In genomic region chr2:69789762-69790600, GRCh38 we compare ENCODE assay signal across 1 cellular context.
TF ChIP-seq lines count a peak whose summit lies in the region.

No MANE protein-coding gene starts in this region.

TF ChIP-seq in GM12878, 131 proteins besides CTCF, POLR2A, EP300 and RAD21 (continued from another document and continues in another):
- no peak for TF ChIP-seq ZNF687 (IDR thresholded peaks at IDR 0.05)
- TF ChIP-seq STAT3 (IDR thresholded peaks at IDR 0.05; ENCODE audit: low read depth, low read length), result no peak
- TF ChIP-seq YY1 (IDR thresholded peaks at IDR 0.05; ENCODE audit: low read depth, low read length), result peak; percentile 56; the same call in 1 of the 2 replicates
- TF ChIP-seq MXI1 (IDR thresholded peaks at IDR 0.05; ENCODE audit: low read depth, low read length), result 0 out of 2 replicates have a peak, but pooled peaks have one; percentile 57
- no peak for TF ChIP-seq MTA2 (IDR thresholded peaks at IDR 0.05; ENCODE audit: low read depth)
- peak; percentile 51; the same call in 1 of the 2 replicates for TF ChIP-seq ZNF384 (IDR thresholded peaks at IDR 0.05; ENCODE audit: borderline replicate concordance, low read depth, low read length)
- 0 out of 2 replicates have a peak, but pooled peaks have one; percentile 27 for TF ChIP-seq TCF12 (IDR thresholded peaks at IDR 0.05; ENCODE audit: low read depth, low read length)
- 0 out of 2 replicates have a peak, but pooled peaks have one; percentile 64 for TF ChIP-seq ASH2L (IDR thresholded peaks at IDR 0.05; ENCODE audit: borderline replicate concordance, low read depth)
- no peak for TF ChIP-seq CREB1 (IDR thresholded peaks at IDR 0.05; ENCODE audit: low read depth)
- no peak for TF ChIP-seq NFYA (IDR thresholded peaks at IDR 0.05; ENCODE audit: borderline replicate concordance, low read depth, low read length)
- TF ChIP-seq EZH2 (IDR thresholded peaks at IDR 0.05; ENCODE audit: borderline replicate concordance, control insufficient read depth, low read depth, low read length), result no peak
- no peak for TF ChIP-seq NFXL1 (IDR thresholded peaks at IDR 0.05; ENCODE audit: borderline replicate concordance)
- peak; percentile 21 for TF ChIP-seq E2F8 (IDR thresholded peaks at IDR 0.05; ENCODE audit: low read depth, partially characterized antibody)
- TF ChIP-seq PBX3 (IDR thresholded peaks at IDR 0.05; ENCODE audit: insufficient replicate concordance, low read depth, low read length), result no peak
- peak; percentile 41; the same call in 1 of the 2 replicates for TF ChIP-seq RELB (IDR thresholded peaks at IDR 0.05; ENCODE audit: low read depth)
- TF ChIP-seq RCOR1 (conservative IDR thresholded peaks at IDR 0.05; ENCODE audit: low read depth, low read length), result no peak
- TF ChIP-seq RUNX3 (IDR thresholded peaks at IDR 0.05; ENCODE audit: low read length), result peak; percentile 38
- no peak for TF ChIP-seq BHLHE40 (IDR thresholded peaks at IDR 0.05; ENCODE audit: borderline replicate concordance in 1 of 2, low read depth in 2 of 2, low read length in 1 of 2)
- TF ChIP-seq ZNF207 (IDR thresholded peaks at IDR 0.05; ENCODE audit: borderline replicate concordance), result no peak
- no peak for TF ChIP-seq KLF5 (IDR thresholded peaks at IDR 0.05; ENCODE audit: partially characterized antibody)
- TF ChIP-seq BMI1 (IDR thresholded peaks at IDR 0.05; ENCODE audit: borderline replicate concordance), result peak; percentile 98
- TF ChIP-seq STAT1 (conservative IDR thresholded peaks at IDR 0.05), result no peak
- no peak for TF ChIP-seq LARP7 (IDR thresholded peaks at IDR 0.05)
- TF ChIP-seq USF1 (IDR thresholded peaks at IDR 0.05; ENCODE audit: borderline replicate concordance, extremely low read length, insufficient read depth, low read depth, low read length), result no peak
- no peak for TF ChIP-seq RAD51 (IDR thresholded peaks at IDR 0.05)
- TF ChIP-seq PAX8 (IDR thresholded peaks at IDR 0.05), result no peak
- no peak for TF ChIP-seq RB1 (IDR thresholded peaks at IDR 0.05; ENCODE audit: borderline replicate concordance)
- no peak for TF ChIP-seq PRDM15 (CRISPR knock-in tag; IDR thresholded peaks at IDR 0.05)
- TF ChIP-seq ZNF274 (IDR thresholded peaks at IDR 0.05; ENCODE audit: insufficient read depth, insufficient read length), result no peak
- TF ChIP-seq SREBF1 (IDR thresholded peaks at IDR 0.05; ENCODE audit: low read length), result no peak
- no peak for TF ChIP-seq KDM1A (IDR thresholded peaks at IDR 0.05; ENCODE audit: borderline replicate concordance)
- TF ChIP-seq ATF3 (IDR thresholded peaks at IDR 0.05; ENCODE audit: borderline replicate concordance, extremely low read depth, low read depth, low read length), result no peak
- TF ChIP-seq NFIC (IDR thresholded peaks at IDR 0.05; ENCODE audit: low read depth, low read length), result peak; percentile 55
- no peak for TF ChIP-seq SIX5 (IDR thresholded peaks at IDR 0.05; ENCODE audit: low read depth, low read length, severe bottlenecking)
- TF ChIP-seq RFX5 (IDR thresholded peaks at IDR 0.05; ENCODE audit: low read depth, low read length), result no peak
- no peak for TF ChIP-seq DPF2 (IDR thresholded peaks at IDR 0.05)
- TF ChIP-seq SUZ12 (IDR thresholded peaks at IDR 0.05; ENCODE audit: unreplicated experiment), result no peak
- no peak for TF ChIP-seq POLR2AphosphoS5 (IDR thresholded peaks at IDR 0.05; ENCODE audit: low read length)
- no peak for TF ChIP-seq BACH1 (IDR thresholded peaks at IDR 0.05; ENCODE audit: borderline replicate concordance)
- TF ChIP-seq ZZZ3 (IDR thresholded peaks at IDR 0.05; ENCODE audit: control insufficient read depth, insufficient read length, low read depth), result no peak
- no peak for TF ChIP-seq CEBPZ (IDR thresholded peaks at IDR 0.05; ENCODE audit: low read depth, low read length)
- TF ChIP-seq IRF4 (IDR thresholded peaks at IDR 0.05; ENCODE audit: low read depth, low read length), result no peak
- TF ChIP-seq ATF7 (IDR thresholded peaks at IDR 0.05; ENCODE audit: low read depth), result 0 out of 2 replicates have a peak, but pooled peaks have one; percentile 7
- peak; percentile 74 for TF ChIP-seq NR2F1 (conservative IDR thresholded peaks at IDR 0.05)
- no peak for TF ChIP-seq MLLT1 (IDR thresholded peaks at IDR 0.05)
- TF ChIP-seq ZNF24 (IDR thresholded peaks at IDR 0.05), result no peak
